In genomic region chr3:60856299-60857046, GRCh38 we compare ENCODE assay signal across 21 cellular contexts.
"Had no signal": no experiment of that assay in that cellular context is flagged by ENCODE, and none has a peak within 500 bp of the region (broad histone marks: within the 10 kb centered on the region; RNA-seq: fewer than 3 reads in every experiment).

No MANE protein-coding gene starts in this region.

- ATAC-seq: activated CD4-positive, CD25-positive, alpha-beta regulatory T cell treated with anti-CD3 and anti-CD28 coated beads, Interleukin-2, amount 50 U/mL, for 24 hours; naive thymus-derived CD4-positive, alpha-beta T cell; right lobe of liver had no signal

- H3K4me2 ChIP-seq: hepatocyte, neural progenitor cell had no signal

- DNase-seq: activated CD4-positive, alpha-beta T cell treated with anti-CD3 and anti-CD28 coated beads, Interleukin-2, amount 10 ng/mL, durations not matched to agents 7 days and 5 days; activated CD8-positive, alpha-beta memory T cell treated with anti-CD3 and anti-CD28 coated beads for 24 hours; activated CD8-positive, alpha-beta memory T cell treated with anti-CD3 and anti-CD28 coated beads, Interleukin-2, amount 50 U/mL, for 48 hours; activated gamma-delta T cell; adrenal gland; dermis blood vessel endothelial cell; effector memory CD4-positive, alpha-beta T cell; esophagus squamous epithelium; naive thymus-derived CD4-positive, alpha-beta T cell; right lobe of liver; small intestine; stimulated activated CD4-positive, alpha-beta T cell treated with anti-CD3 and anti-CD28 coated beads, Interleukin-15, amount 100 ng/mL, for 24 hours; stimulated activated CD4-positive, alpha-beta T cell treated with anti-CD3 and anti-CD28 coated beads, Interleukin-2, amount 100 ng/mL, for 48 hours; transverse colon had no signal

- H3K4me3 Mint-ChIP-seq: activated CD4-positive, alpha-beta T cell treated with anti-CD3 and anti-CD28 coated beads, Interleukin-2, amount 10 ng/mL, durations not matched to agents 7 days and 5 days; activated naive CD4-positive, alpha-beta T cell treated with anti-CD3 and anti-CD28 coated beads, Interleukin-2, amount 50 U/mL, for 24 hours; memory B cell; naive thymus-derived CD4-positive, alpha-beta T cell; neural progenitor cell; stimulated activated naive CD8-positive, alpha-beta T cell treated with anti-CD3 and anti-CD28 coated beads, Interleukin-15, Interleukin-2, amounts not matched to agents 100 ng/mL and 50 ng/mL, for 24 hours had no signal

- H3K9me3 Mint-ChIP-seq: activated naive CD4-positive, alpha-beta T cell treated with anti-CD3 and anti-CD28 coated beads, Interleukin-2, amount 50 U/mL, for 24 hours; memory B cell had no signal

- H3K36me3 ChIP-seq: adrenal gland, breast epithelium, esophagus squamous epithelium, neural progenitor cell, right lobe of liver, transverse colon had no signal

- H3K4me1 Mint-ChIP-seq: activated CD4-positive, alpha-beta T cell treated with anti-CD3 and anti-CD28 coated beads, Interleukin-2, amount 10 ng/mL, durations not matched to agents 7 days and 5 days; activated naive CD4-positive, alpha-beta T cell treated with anti-CD3 and anti-CD28 coated beads, Interleukin-2, amount 50 U/mL, for 24 hours; memory B cell; naive thymus-derived CD4-positive, alpha-beta T cell; neural progenitor cell had no signal

- H3K4me1 ChIP-seq: adrenal gland, breast epithelium, esophagus squamous epithelium, neural progenitor cell, right lobe of liver, transverse colon had no signal

- H3K27me3 ChIP-seq: adrenal gland, breast epithelium, esophagus squamous epithelium, hepatocyte, neural progenitor cell, right lobe of liver, transverse colon had no signal

- H3K9ac ChIP-seq: neural progenitor cell had no signal

- H3K27me3 Mint-ChIP-seq: activated CD4-positive, alpha-beta T cell treated with anti-CD3 and anti-CD28 coated beads, Interleukin-2, amount 10 ng/mL, durations not matched to agents 7 days and 5 days; activated naive CD4-positive, alpha-beta T cell treated with anti-CD3 and anti-CD28 coated beads, Interleukin-2, amount 50 U/mL, for 24 hours; memory B cell; naive thymus-derived CD4-positive, alpha-beta T cell; stimulated activated naive CD8-positive, alpha-beta T cell treated with anti-CD3 and anti-CD28 coated beads, Interleukin-15, Interleukin-2, amounts not matched to agents 100 ng/mL and 50 ng/mL, for 24 hours had no signal

- H3K4me3 ChIP-seq: adrenal gland, breast epithelium, esophagus squamous epithelium, hepatocyte, neural progenitor cell, right lobe of liver, transverse colon had no signal

- H3K27ac ChIP-seq: adrenal gland, breast epithelium, esophagus squamous epithelium, hepatocyte, neural progenitor cell, right lobe of liver, transverse colon had no signal

- H3K36me3 Mint-ChIP-seq: neural progenitor cell had no signal

- H3K9me3 ChIP-seq: adrenal gland, right lobe of liver, transverse colon had no signal

- H2AFZ ChIP-seq: hepatocyte, neural progenitor cell had no signal
